Comparison of ENCODE assay signal across 18 cellular contexts in genomic region chr2:1991126-1991525, GRCh38.
"Had no signal": no experiment of that assay in that cellular context is flagged by ENCODE, and none has a peak within 500 bp of the region (broad histone marks: within the 10 kb centered on the region; RNA-seq: fewer than 3 reads in every experiment).

No MANE protein-coding gene starts in this region.

- H3K9me3 Mint-ChIP-seq: activated B cell treated with CpG ODN at 0.5 μM for 24 hours; activated T-cell treated with anti-CD3 and anti-CD28 coated beads, Interleukin-2, amount 50 U/mL, for 24 hours; activated T-helper 17 cell treated with anti-CD3 and anti-CD28 coated beads, Interleukin-2, amount 50 U/mL, for 72 hours had no signal

- H3K36me3 Mint-ChIP-seq: naive B cell had no signal

- H3K4me3 ChIP-seq: ascending aorta, lower lobe of right lung, ovary, prostate gland, spleen, thyroid gland had no signal

- H3K4me1 Mint-ChIP-seq: activated B cell treated with CpG ODN at 0.5 μM for 24 hours had no signal

- DNase-seq: activated B cell treated with CpG ODN at 0.5 μM for 24 hours; activated CD4-positive, alpha-beta T cell treated with anti-CD3 and anti-CD28 coated beads for 4 hours; activated T-cell treated with anti-CD3 and anti-CD28 coated beads, Interleukin-2, amount 50 U/mL, for 24 hours; cortex of kidney; lower lobe of right lung; naive B cell; ovary; spleen; stimulated activated CD4-positive, alpha-beta T cell treated with anti-CD3 and anti-CD28 coated beads, Interleukin-4, amount 100 ng/mL, for 1 hour; stimulated activated naive CD4-positive, alpha-beta T cell; T1000 had no signal

- H3K4me3 Mint-ChIP-seq: activated B cell treated with CpG ODN at 0.5 μM for 24 hours; activated CD8-positive, alpha-beta T cell treated with anti-CD3 and anti-CD28 coated beads, Interleukin-2, amount 10 ng/mL, durations not matched to agents 7 days and 5 days; activated T-cell treated with anti-CD3 and anti-CD28 coated beads, Interleukin-2, amount 50 U/mL, for 24 hours; activated T-helper 17 cell treated with anti-CD3 and anti-CD28 coated beads, Interleukin-2, amount 50 U/mL, for 72 hours; central memory CD8-positive, alpha-beta T cell; naive B cell; T-helper 1 cell treated with Interleukin-12 subunit alpha and Interleukin-12 subunit beta and Interleukin-4 antibody, amounts not matched to agents 30 μg/mL and 1 μg/mL, for 36 hours had no signal

- H3K9me3 ChIP-seq: ascending aorta, lower lobe of right lung, ovary, prostate gland, spleen, thyroid gland had no signal

- ATAC-seq: activated CD8-positive, alpha-beta T cell treated with anti-CD3 and anti-CD28 coated beads, Interleukin-2, amount 10 ng/mL, durations not matched to agents 7 days and 5 days had no signal

- H3K27me3 ChIP-seq: ascending aorta, ovary, thyroid gland had no signal

- H3K27ac ChIP-seq: ascending aorta, lower lobe of right lung, ovary, prostate gland, spleen, thyroid gland had no signal

- H3K4me1 ChIP-seq: ascending aorta, lower lobe of right lung, prostate gland, thyroid gland had no signal

- H3K36me3 ChIP-seq: ascending aorta, lower lobe of right lung, ovary, prostate gland, spleen, thyroid gland had no signal

- H3K27ac Mint-ChIP-seq: activated B cell treated with CpG ODN at 0.5 μM for 24 hours; activated CD8-positive, alpha-beta T cell treated with anti-CD3 and anti-CD28 coated beads, Interleukin-2, amount 10 ng/mL, durations not matched to agents 7 days and 5 days; activated T-cell treated with anti-CD3 and anti-CD28 coated beads, Interleukin-2, amount 50 U/mL, for 24 hours; activated T-helper 17 cell treated with anti-CD3 and anti-CD28 coated beads, Interleukin-2, amount 50 U/mL, for 72 hours; T-helper 1 cell treated with Interleukin-12 subunit alpha and Interleukin-12 subunit beta and Interleukin-4 antibody, amounts not matched to agents 30 μg/mL and 1 μg/mL, for 36 hours had no signal
